ENCODE assay signal across 8 cellular contexts in the genomic region with DNA sequence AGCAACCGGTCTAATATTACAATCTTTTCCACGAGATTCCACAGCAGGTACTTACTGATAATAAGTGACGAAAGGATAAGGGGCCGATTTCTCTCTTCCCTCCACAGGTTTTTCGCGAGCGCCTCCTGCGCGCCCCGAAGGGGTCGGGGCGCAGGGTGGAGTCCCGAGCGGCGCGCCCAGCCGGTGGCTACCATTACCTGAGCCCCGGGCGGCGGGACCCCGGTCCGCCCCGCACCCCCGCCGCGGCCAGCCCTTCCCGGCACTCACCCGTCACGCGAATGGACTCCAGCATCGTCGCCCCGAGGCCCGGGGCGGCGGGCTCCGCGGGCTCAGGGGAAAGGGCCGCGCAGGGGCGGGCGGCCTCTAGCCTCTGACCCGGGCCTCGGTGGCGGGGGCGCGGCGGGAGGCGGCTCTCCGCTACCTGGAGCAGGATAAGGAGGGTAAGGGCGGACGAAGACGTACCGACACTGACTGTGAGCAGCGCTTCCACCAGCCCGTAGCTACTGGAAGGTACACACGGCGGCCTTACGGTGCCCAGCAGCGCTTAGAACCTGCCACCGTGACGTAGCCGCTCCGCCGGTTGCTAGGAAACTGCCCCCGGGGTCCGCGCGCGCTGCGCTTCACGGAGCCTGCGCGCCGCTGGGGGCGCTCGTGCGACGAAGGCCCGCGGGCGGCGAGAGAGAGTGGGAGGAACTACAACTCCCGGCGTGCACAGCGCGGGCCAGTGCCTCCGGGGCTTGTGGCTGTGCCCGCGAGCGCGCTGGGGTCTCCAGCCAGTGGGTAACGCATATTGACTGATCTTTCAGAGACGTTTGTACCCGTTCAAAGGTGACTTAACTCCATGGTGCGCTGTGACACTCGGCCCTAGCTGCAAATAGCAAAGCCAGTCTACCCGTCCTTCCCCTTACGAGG. TPM values are rescaled to one million over a fixed set of nuclear protein-coding genes. Genes with fewer than 3 reads are reported as not detected.
DNase-seq lines count a peak whose midpoint lies in the region; ATAC-seq and TF ChIP-seq lines count a peak whose summit lies in the region.

No MANE protein-coding gene starts in this region.

- peak; percentile 65 for TF ChIP-seq CTCF in BJ (IDR thresholded peaks at IDR 0.05; ENCODE audit: insufficient read depth, low read depth, low read length)
- TF ChIP-seq CTCF in left lung (IDR thresholded peaks at IDR 0.05) = peak; percentile 93 to 98

- H3K4me1 ChIP-seq in left lung = peaks cover 0 to 10% of the 10 kb centered on the region in 2 donors

- peaks cover 9% of the 10 kb centered on the region for H3K27me3 Mint-ChIP-seq in dendritic cell treated with granulocyte-macrophage colony-stimulating factor and Interleukin-4, amounts not matched to agents 40 ng/mL and 50 ng/mL, for 4 days

- no peaks in the 10 kb centered on the region for H3K9me3 Mint-ChIP-seq in dendritic cell treated with granulocyte-macrophage colony-stimulating factor and Interleukin-4, amounts not matched to agents 40 ng/mL and 50 ng/mL, for 4 days

- no peaks in the 10 kb centered on the region for H3K36me3 Mint-ChIP-seq in dendritic cell treated with granulocyte-macrophage colony-stimulating factor and Interleukin-4, amounts not matched to agents 40 ng/mL and 50 ng/mL, for 4 days (ENCODE audit: low read depth)

- no peaks in the 10 kb centered on the region for H3K9me3 ChIP-seq in left lung

- ATAC-seq in GM19351 (IDR thresholded peaks at IDR 0.05; ENCODE audit: unreplicated experiment) (peak; percentile 98), HG03469 (IDR thresholded peaks at IDR 0.05; ENCODE audit: unreplicated experiment) (peak; percentile 95), left lung (peak; percentile 100)

- peak overlapping the region; percentile 86 for H3K4me3 Mint-ChIP-seq in dendritic cell treated with granulocyte-macrophage colony-stimulating factor and Interleukin-4, amounts not matched to agents 40 ng/mL and 50 ng/mL, for 4 days

- H3K27me3 ChIP-seq in BJ (ENCODE audit: control insufficient read depth, insufficient read depth, low read length) = 0 out of 2 replicates have a peak, but pooled peaks cover 1% of the 10 kb centered on the region
- peaks cover 0 to 14% of the 10 kb centered on the region in 2 donors for H3K27me3 ChIP-seq in left lung

- CTCF ChIA-PET in BJ (lab: Yijun Ruan, JAX) = interaction anchor here (0.6 to 2.7 kb wide), 13 partner anchors 10 to 420 kb away, joined by 3 to 24 read pairs (median 5); partner anchors contain the start of gene ANLN

- H3K27ac ChIP-seq in left lung = peak overlapping the region; percentile 58 to 64

- H3K4me1 Mint-ChIP-seq in dendritic cell treated with granulocyte-macrophage colony-stimulating factor and Interleukin-4, amounts not matched to agents 40 ng/mL and 50 ng/mL, for 4 days (ENCODE audit: low read depth) = no peaks in the 10 kb centered on the region

- H3K36me3 ChIP-seq in BJ (ENCODE audit: control insufficient read depth, insufficient read depth, low read length) (no peaks in the 10 kb centered on the region), left lung (no peaks in the 10 kb centered on the region)

- H3K27ac Mint-ChIP-seq in dendritic cell treated with granulocyte-macrophage colony-stimulating factor and Interleukin-4, amounts not matched to agents 40 ng/mL and 50 ng/mL, for 4 days = peak overlapping the region; percentile 43

- DNase-seq in BJ (ENCODE audit: low read depth) = no peak
- DNase-seq in NCI-H524 (lab: John Stamatoyannopoulos, UW) = peak; percentile 86 to 89
- DNase-seq in activated CD4-positive, alpha-beta T cell treated with anti-CD3 and anti-CD28 coated beads, Interleukin-2, amount 50 U/mL, for 1 hour = peak; percentile 91
- peak; percentile 90 to 99 for DNase-seq in left lung
- peak; percentile 91 to 92 for DNase-seq in stimulated activated CD4-positive, alpha-beta T cell treated with anti-CD3 and anti-CD28 coated beads, Interleukin-2, amount 100 ng/mL, for 24 hours

- H3K4me3 ChIP-seq in BJ (ENCODE audit: low read depth, low read length) (peak overlapping the region; percentile 72), left lung (peak overlapping the region; percentile 65 to 67)

- intact Hi-C loops in dendritic cell treated with granulocyte-macrophage colony-stimulating factor and Interleukin-4, amounts not matched to agents 40 ng/mL and 50 ng/mL, for 4 days (cut with micrococcal nuclease) = loop anchor here (2.0 kb wide), 1 partner anchor 22 kb away; the partner anchor contains the start of gene ANLN
- intact Hi-C loops in left lung (cut with DNase I) = no loop called here

- POLR2A ChIA-PET in BJ (lab: Charles Lee) = no interaction called here

RNA-seq across cellular contexts. Expression of gene ANLN, which starts 22.8 kb away (rescaled TPM):
- 54.2 and 63.3 TPM in 2 replicates for polyA plus RNA-seq in BJ (2011; rRNA removed)
- 72.5 and 98.5 TPM in 2 replicates for polyA minus RNA-seq in BJ (2011; rRNA and poly(A)+ RNA removed)
- 10 to 100 TPM in 1 of 2 donors, 1 to 10 TPM in 1; 9.0 to 23.2 TPM for total RNA-seq in left lung
